16 cellular contexts compared by ENCODE assay signal in the genomic region with DNA sequence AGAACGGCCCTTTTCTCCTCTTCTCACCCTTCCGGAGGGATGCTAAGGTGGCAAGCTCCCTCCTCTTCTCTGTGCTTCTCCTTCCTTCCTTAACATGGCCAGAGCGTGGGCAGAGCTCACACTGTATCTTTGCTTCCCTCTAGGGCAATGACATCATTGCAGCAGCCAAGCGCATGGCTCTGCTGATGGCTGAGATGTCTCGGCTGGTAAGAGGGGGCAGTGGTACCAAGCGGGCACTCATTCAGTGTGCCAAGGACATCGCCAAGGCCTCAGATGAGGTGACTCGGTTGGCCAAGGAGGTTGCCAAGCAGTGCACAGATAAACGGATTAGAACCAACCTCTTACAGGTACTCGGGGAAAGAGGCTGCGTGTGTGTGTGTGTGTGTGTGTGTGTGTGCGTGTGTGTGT. TPM values are rescaled to one million over a fixed set of nuclear protein-coding genes. Genes with fewer than 3 reads are reported as not detected.
A peak's percentile ranks its signal among the peaks of the same experiment; 100 is the strongest.
DNase-seq lines count a peak whose midpoint lies in the region; ATAC-seq and TF ChIP-seq lines count a peak whose summit lies in the region.
"Had no signal": no experiment of that assay in that cellular context is flagged by ENCODE, and none has a peak within 500 bp of the region (broad histone marks: within the 10 kb centered on the region; RNA-seq: fewer than 3 reads in every experiment).

No MANE protein-coding gene starts in this region.

- H3K79me2 ChIP-seq in osteoblast (ENCODE audit: insufficient read depth, low read length): peaks cover 67% of the 10 kb centered on the region

- no peaks in the 10 kb centered on the region for H3K27me3 ChIP-seq in endodermal cell (ENCODE audit: control insufficient read depth, insufficient read depth, low read length, poor library complexity, severe bottlenecking)
- H3K27me3 ChIP-seq in thyroid gland: no peaks in the 10 kb centered on the region
- no peaks in the 10 kb centered on the region for H3K27me3 ChIP-seq in osteoblast (ENCODE audit: insufficient read depth, low read length)
- H3K27me3 ChIP-seq: SJSA1 had no signal

- TF ChIP-seq CTCF in endodermal cell (conservative IDR thresholded peaks at IDR 0.05) (no peak), thyroid gland (IDR thresholded peaks at IDR 0.05) (no peak), osteoblast (IDR thresholded peaks at IDR 0.05; ENCODE audit: extremely low read depth, low read depth, low read length) (no peak)

- intact Hi-C loops in activated naive CD4-positive, alpha-beta T cell treated with anti-CD3 and anti-CD28 coated beads for 36 hours (cut with micrococcal nuclease): no loop called here
- intact Hi-C loops in thyroid gland (cut with DNase I): no loop called here

- no peak for ATAC-seq in GM18498 (IDR thresholded peaks at IDR 0.05; ENCODE audit: unreplicated experiment)
- ATAC-seq: activated T-cell treated with anti-CD3 and anti-CD28 coated beads, Interleukin-2, amount 50 U/mL, for 72 hours; HCT116; lower lobe of right lung had no signal

- no peaks in the 10 kb centered on the region for H3K27me3 Mint-ChIP-seq in activated naive CD4-positive, alpha-beta T cell treated with anti-CD3 and anti-CD28 coated beads for 36 hours (ENCODE audit: low read depth)
- H3K27me3 Mint-ChIP-seq in endodermal cell (ENCODE audit: insufficient read depth): no peaks in the 10 kb centered on the region

- H3K4me3 Mint-ChIP-seq in activated naive CD4-positive, alpha-beta T cell treated with anti-CD3 and anti-CD28 coated beads for 36 hours: no peak overlapping the region
- no peak overlapping the region for H3K4me3 Mint-ChIP-seq in endodermal cell
- H3K4me3 Mint-ChIP-seq: activated T-cell treated with anti-CD3 and anti-CD28 coated beads, Interleukin-2, amount 50 U/mL, for 72 hours had no signal

- H3K9me3 ChIP-seq in endodermal cell (ENCODE audit: control insufficient read depth, low read length) (no peaks in the 10 kb centered on the region), thyroid gland (no peaks in the 10 kb centered on the region), osteoblast (ENCODE audit: low read depth, low read length) (no peaks in the 10 kb centered on the region)
- H3K9me3 ChIP-seq: lower lobe of right lung, psoas muscle had no signal

- no peak for DNase-seq in activated naive CD4-positive, alpha-beta T cell treated with anti-CD3 and anti-CD28 coated beads for 36 hours
- DNase-seq in activated naive CD4-positive, alpha-beta T cell treated with Interleukin-2 at 50 U/mL for 16 hours: no peak
- DNase-seq in endodermal cell (no peak), midbrain (lab: John Stamatoyannopoulos, UW) (peak; percentile 16), thyroid gland (peak; percentile 39 to 56), GDM1 (lab: John Stamatoyannopoulos, UW) (no peak), osteoblast (ENCODE audit: insufficient read length, low spot score, missing footprints) (no peak)
- DNase-seq: activated CD4-positive, CD25-positive, alpha-beta regulatory T cell; activated T-cell treated with anti-CD3 and anti-CD28 coated beads, Interleukin-2, amount 50 U/mL, for 72 hours; lower lobe of right lung; NCI-H1417 treated with DMSO at 0.1 percent for 48 hours; psoas muscle; trophoblast cell had no signal

- H3K9me3 Mint-ChIP-seq in activated naive CD4-positive, alpha-beta T cell treated with anti-CD3 and anti-CD28 coated beads for 36 hours: no peaks in the 10 kb centered on the region
- H3K9me3 Mint-ChIP-seq in endodermal cell: no peaks in the 10 kb centered on the region
- H3K9me3 Mint-ChIP-seq: activated T-cell treated with anti-CD3 and anti-CD28 coated beads, Interleukin-2, amount 50 U/mL, for 72 hours had no signal

- no peak overlapping the region for H3K9ac ChIP-seq in endodermal cell (ENCODE audit: extremely low read depth, low read length, poor library complexity, severe bottlenecking)

- H4K20me1 ChIP-seq in osteoblast (ENCODE audit: insufficient read depth, low read length): peaks cover 38% of the 10 kb centered on the region

- TF ChIP-seq POLR2A in thyroid gland (IDR thresholded peaks at IDR 0.05): no peak

- H3K27ac Mint-ChIP-seq in activated naive CD4-positive, alpha-beta T cell treated with anti-CD3 and anti-CD28 coated beads for 36 hours: peak overlapping the region; percentile 2
- peak overlapping the region; percentile 9 for H3K27ac Mint-ChIP-seq in endodermal cell
- H3K27ac Mint-ChIP-seq: activated T-cell treated with anti-CD3 and anti-CD28 coated beads, Interleukin-2, amount 50 U/mL, for 72 hours had no signal

- H3K4me1 ChIP-seq in endodermal cell (ENCODE audit: control insufficient read depth, insufficient read depth, low read length) (no peaks in the 10 kb centered on the region), thyroid gland (peaks cover 25 to 36% of the 10 kb centered on the region in 2 donors), osteoblast (ENCODE audit: insufficient read depth, low read length) (peaks cover 4% of the 10 kb centered on the region)
- H3K4me1 ChIP-seq: lower lobe of right lung, psoas muscle, SJSA1 had no signal

- peaks cover 98% of the 10 kb centered on the region for H3K36me3 ChIP-seq in endodermal cell (ENCODE audit: control insufficient read depth, insufficient read depth, low read length)
- peaks cover 29 to 52% of the 10 kb centered on the region in 2 donors for H3K36me3 ChIP-seq in thyroid gland
- peaks cover 98% of the 10 kb centered on the region for H3K36me3 ChIP-seq in osteoblast (ENCODE audit: insufficient read depth, low read length)

- 91 to 94% methylated on average over 7 to 12 of the region's 12 CpGs for WGBS in endodermal cell (ENCODE audit: insufficient coverage in 1 of 2, insufficient read length in 1 of 2), 2 experiments
- 41 to 43% methylated on average over 12 of the region's 12 CpGs for WGBS in thyroid gland, 2 donors

- CTCF ChIA-PET in activated naive CD4-positive, alpha-beta T cell treated with anti-CD3 and anti-CD28 coated beads for 36 hours (lab: Charles Lee): interaction anchor here (0.6 to 0.9 kb wide), 2 partner anchors 94 to 287 kb away, joined by 3 read pairs; no protein-coding TSS in a partner anchor

- no peak overlapping the region for H3K4me2 ChIP-seq in osteoblast (ENCODE audit: insufficient read depth, low read length)

- peaks cover 3% of the 10 kb centered on the region for H3K4me1 Mint-ChIP-seq in activated naive CD4-positive, alpha-beta T cell treated with anti-CD3 and anti-CD28 coated beads for 36 hours (ENCODE audit: low read depth)
- H3K4me1 Mint-ChIP-seq in endodermal cell: no peaks in the 10 kb centered on the region

- H3K27ac ChIP-seq in endodermal cell (ENCODE audit: low read depth, low read length): no peak overlapping the region
- H3K27ac ChIP-seq in thyroid gland: peak overlapping the region; percentile 56 to 87 (median 75)
- no peak overlapping the region for H3K27ac ChIP-seq in osteoblast (ENCODE audit: low read depth, low read length)
- H3K27ac ChIP-seq: lower lobe of right lung, psoas muscle, SJSA1 had no signal

- H3K4me3 ChIP-seq in endodermal cell (ENCODE audit: low read length): no peak overlapping the region
- H3K4me3 ChIP-seq in thyroid gland (replicated peaks in 1 of 3): no peak overlapping the region
- no peak overlapping the region for H3K4me3 ChIP-seq in osteoblast (ENCODE audit: insufficient read depth, low read length)
- H3K4me3 ChIP-seq: lower lobe of right lung, psoas muscle, SJSA1 had no signal

- peaks cover 42% of the 10 kb centered on the region for H3K36me3 Mint-ChIP-seq in activated naive CD4-positive, alpha-beta T cell treated with anti-CD3 and anti-CD28 coated beads for 36 hours (ENCODE audit: low read depth)
- H3K36me3 Mint-ChIP-seq in endodermal cell (ENCODE audit: low read depth): peaks cover 94% of the 10 kb centered on the region

- no peak overlapping the region for H2AFZ ChIP-seq in osteoblast (ENCODE audit: low read length)

RNA-seq across cellular contexts. Expression of gene AP3M1, which starts 36.6 kb away (rescaled TPM):
- 10 to 100 TPM; 39.1 to 42.1 TPM for total RNA-seq in activated naive CD4-positive, alpha-beta T cell treated with anti-CD3 and anti-CD28 coated beads for 36 hours
- total RNA-seq in endodermal cell (10 to 100 TPM; 47.2 to 53.5 TPM), thyroid gland (10 to 100 TPM; 28.9 to 35.2 (median 32.4) TPM), osteoblast (35.8 and 37.7 TPM in 2 replicates)
- 72.4 TPM for polyA plus RNA-seq in endodermal cell (2013, experiment 1 of 2)
- 64.9 TPM for polyA plus RNA-seq in endodermal cell (2013, experiment 2 of 2)

RNA-seq across cellular contexts. Expression of gene ADK, which starts 37.0 kb away (rescaled TPM):
- 10 to 100 TPM; 43.4 to 43.9 TPM for total RNA-seq in activated naive CD4-positive, alpha-beta T cell treated with anti-CD3 and anti-CD28 coated beads for 36 hours
- total RNA-seq in endodermal cell (10 to 100 TPM; 23.6 to 36.7 TPM), thyroid gland (10 to 100 TPM; 62.1 to 84.7 (median 74.4) TPM), osteoblast (34.0 and 46.3 TPM in 2 replicates)
- polyA plus RNA-seq in endodermal cell (2013, experiment 1 of 2): 37.2 TPM
- polyA plus RNA-seq in endodermal cell (2013, experiment 2 of 2): 39.2 TPM

Comparison
In these comparisons a context has a peak if more than half of its experiments do, and no peak if none do; other contexts are left out.
1. DNase-seq: peak in midbrain (single experiment) and thyroid gland (2 of 2); none in activated naive CD4-positive, alpha-beta T cell treated with anti-CD3 and anti-CD28 coated beads for 36 hours (single experiment), activated naive CD4-positive, alpha-beta T cell treated with Interleukin-2 at 50 U/mL for 16 hours (single experiment), endodermal cell (single experiment), GDM1 (single experiment) and osteoblast (single experiment).
2. H3K27ac ChIP-seq: peak in thyroid gland (3 of 3); none in endodermal cell (single experiment) and osteoblast (single experiment).